In genomic region chr9:21995652-21996275, GRCh38 we compare ENCODE assay signal across 8 cellular contexts. TPM values are rescaled to one million over a fixed set of nuclear protein-coding genes. Genes with fewer than 3 reads are reported as not detected.
A peak's percentile ranks its signal among the peaks of the same experiment; 100 is the strongest.
DNase-seq lines count a peak whose midpoint lies in the region; ATAC-seq, FAIRE-seq and TF ChIP-seq lines count a peak whose summit lies in the region.

No MANE protein-coding gene starts in this region.

- no peaks in the 10 kb centered on the region for H4K20me1 ChIP-seq in IMR-90 (ENCODE audit: insufficient read depth, low read length)

- peak overlapping the region; percentile 92 for H3K9ac ChIP-seq in IMR-90 (ENCODE audit: low read depth, low read length)
- no peak overlapping the region for H3K9ac ChIP-seq in neuronal stem cell (ENCODE audit: low read depth, low read length, poor library complexity)

- H3K9me3 ChIP-seq in IMR-90 (ENCODE audit: control insufficient read depth, insufficient read depth, low read length) (no peaks in the 10 kb centered on the region), neuronal stem cell (replicated peaks in 1 of 2; ENCODE audit: control insufficient read depth in 2 of 2, insufficient read depth in 1 of 2, low read depth in 1 of 2, low read length in 2 of 2) (no peaks in the 10 kb centered on the region)

- no peak for FAIRE-seq in GM12891 (lab: Jason Lieb, UNC)
- no peak for FAIRE-seq in HTR-8/SVneo (lab: Jason Lieb, UNC)

- H2AK5ac ChIP-seq in IMR-90 (ENCODE audit: low read depth, low read length), result peak overlapping the region; percentile 71
- no peak overlapping the region for H2AK5ac ChIP-seq in neuronal stem cell (ENCODE audit: low read depth, low read length)

- no peak for TF ChIP-seq RAD21 in IMR-90 (IDR thresholded peaks at IDR 0.05; ENCODE audit: low read length)

- in situ Hi-C loops in IMR-90 (cut with MboI; ENCODE audit: low sequenced_read_pairs), result loop anchor here (10.0 to 25.0 kb wide), 2 partner anchors 239 to 408 kb away; no protein-coding TSS in a partner anchor

- H2BK5ac ChIP-seq in IMR-90 (ENCODE audit: low read depth, low read length, poor library complexity, severe bottlenecking) (peak overlapping the region; percentile 79), neuronal stem cell (ENCODE audit: low read length) (no peak overlapping the region)

- peaks cover 34% of the 10 kb centered on the region for H3K4me1 ChIP-seq in ACC112 (ENCODE audit: control insufficient read depth, insufficient read depth, low read length, unreplicated experiment)
- H3K4me1 ChIP-seq in IMR-90 (ENCODE audit: control insufficient read depth, insufficient read depth, low read length), result peaks cover 7% of the 10 kb centered on the region
- H3K4me1 ChIP-seq in neuronal stem cell (ENCODE audit: control insufficient read depth in 2 of 2, insufficient read depth in 1 of 2, low read depth in 1 of 2, low read length in 2 of 2), result peaks cover 6 to 16% of the 10 kb centered on the region in 2 donors

- H4K91ac ChIP-seq in IMR-90 (ENCODE audit: insufficient read depth, low read depth, low read length), result peak overlapping the region; percentile 93
- H4K91ac ChIP-seq in neuronal stem cell (ENCODE audit: low read depth, low read length, poor library complexity), result no peak overlapping the region

- H3K14ac ChIP-seq in IMR-90 (replicated peaks; ENCODE audit: low read depth, low read length) (peak overlapping the region; percentile 89), neuronal stem cell (ENCODE audit: low read length) (no peak overlapping the region)

- H2BK120ac ChIP-seq in IMR-90 (ENCODE audit: low read depth, low read length), result peak overlapping the region; percentile 94
- H2BK120ac ChIP-seq in neuronal stem cell (ENCODE audit: low read depth, low read length), result no peak overlapping the region

- peak overlapping the region; percentile 94 for H2AFZ ChIP-seq in ACC112 (ENCODE audit: low read length, unreplicated experiment)
- peak overlapping the region; percentile 98 for H2AFZ ChIP-seq in IMR-90 (replicated peaks; ENCODE audit: low read length, poor library complexity)
- H2AFZ ChIP-seq in neuronal stem cell (ENCODE audit: low read length), result peak overlapping the region; percentile 93

- no TSS peak for BruUV-seq in IMR-90 (replicated peaks; lab: Mats Ljungman, UMichigan)

- peak overlapping the region; percentile 95 for H3K56ac ChIP-seq in IMR-90 (ENCODE audit: extremely low read depth, insufficient read depth, low read length)

- H3K4me2 ChIP-seq in IMR-90 (ENCODE audit: low read depth, low read length) (peak overlapping the region; percentile 96), neuronal stem cell (ENCODE audit: insufficient read depth, low read length, poor library complexity, severe bottlenecking) (peak overlapping the region; percentile 95)

- peaks cover 20 to 26% of the 10 kb centered on the region in 2 experiments for H3K79me1 ChIP-seq in IMR-90 (ENCODE audit: low read depth in 1 of 2, low read length in 2 of 2)
- no peaks in the 10 kb centered on the region for H3K79me1 ChIP-seq in neuronal stem cell (ENCODE audit: low read depth, low read length)

- H2BK12ac ChIP-seq in neuronal stem cell (ENCODE audit: low read length), result no peak overlapping the region

- H3K23ac ChIP-seq in IMR-90 (ENCODE audit: low read depth, low read length) (peak overlapping the region; percentile 88), neuronal stem cell (ENCODE audit: low read depth, low read length, poor library complexity) (peak overlapping the region; percentile 76)

- H3K27me3 ChIP-seq in ACC112 (ENCODE audit: insufficient read depth, low read length) (no peaks in the 10 kb centered on the region), IMR-90 (ENCODE audit: control insufficient read depth, insufficient read depth, low read length) (no peaks in the 10 kb centered on the region), neuronal stem cell (ENCODE audit: control insufficient read depth in 3 of 3, insufficient read depth in 3 of 3, low read depth in 1 of 3, low read length in 3 of 3) (peaks cover 17 to 98% (median 51%) of the 10 kb centered on the region in 3 experiments)

- dilution Hi-C loops in IMR-90 (cut with HindIII; ENCODE audit: low sequenced_read_pairs, unreplicated experiment), result no loop called here

- H2AK9ac ChIP-seq in IMR-90 (replicated peaks; ENCODE audit: low read depth, low read length, poor library complexity), result peak overlapping the region; percentile 91

- H2BK15ac ChIP-seq in IMR-90 (ENCODE audit: low read depth, low read length), result peak overlapping the region; percentile 90; the same call in 2 of the 3 replicates
- no peak overlapping the region for H2BK15ac ChIP-seq in neuronal stem cell (ENCODE audit: low read length)

- H3K4me3 ChIP-seq in ACC112 (ENCODE audit: low read depth, low read length) (peak overlapping the region; percentile 95), IMR-90 (ENCODE audit: insufficient read depth, low read depth, low read length) (peak overlapping the region; percentile 77), neuronal stem cell (ENCODE audit: low read length in 2 of 2) (peak overlapping the region; percentile 52 to 76)

- H3K9me1 ChIP-seq in IMR-90 (ENCODE audit: insufficient read depth, low read length), result no peaks in the 10 kb centered on the region

- TF ChIP-seq POLR2A in GM12891 (IDR thresholded peaks at IDR 0.05; ENCODE audit: low read depth, low read length) (no peak), IMR-90 (IDR thresholded peaks at IDR 0.05; ENCODE audit: low read depth, low read length) (no peak)

- H4K8ac ChIP-seq in IMR-90 (ENCODE audit: low read depth in 2 of 2, low read length in 2 of 2) (peak overlapping the region; percentile 68 to 88), neuronal stem cell (ENCODE audit: low read depth, low read length) (no peak overlapping the region)

- POLR2A ChIA-PET in IMR-90 (lab: Charles Lee; ENCODE audit: unreplicated experiment), result no interaction called here

- H3K18ac ChIP-seq in IMR-90 (ENCODE audit: low read depth, low read length), result peak overlapping the region; percentile 66
- H3K18ac ChIP-seq in neuronal stem cell (ENCODE audit: low read length), result peak overlapping the region; percentile 32

- 0 out of 2 replicates have a peak, but pooled peaks have one; percentile 19 for TF ChIP-seq CTCF in IMR-90 (conservative IDR thresholded peaks at IDR 0.05; ENCODE audit: low read depth, low read length)

- H3K79me2 ChIP-seq in ACC112 (ENCODE audit: control insufficient read depth, insufficient read depth, low read length, unreplicated experiment), result peaks cover 76% of the 10 kb centered on the region

- intact Hi-C loops in IMR-90 (cut with micrococcal nuclease), result loop anchor here (1.0 to 10.0 kb wide), 3 partner anchors 181 to 441 kb away; no protein-coding TSS in a partner anchor

- 17% methylated on average over 9 of the region's 51 CpGs; no CpG with 5 or more reads in 1 of the 2 experiments for WGBS in IMR-90 (ENCODE audit: extremely low coverage in 2 of 2, insufficient read length in 1 of 2), 2 experiments
- no CpG with 5 or more reads among the region's 51 CpGs for WGBS in neuronal stem cell (ENCODE audit: extremely low coverage in 2 of 2, insufficient read length in 2 of 2, insufficient replicate concordance in 1 of 2), 2 donors

- ATAC-seq in IMR-90 (ENCODE audit: low read depth), result peak; percentile 35

- H3K27ac ChIP-seq in ACC112 (ENCODE audit: low read depth, low read length) (peak overlapping the region; percentile 86), IMR-90 (ENCODE audit: insufficient read depth, low read length) (peak overlapping the region; percentile 90), neuronal stem cell (replicated peaks; ENCODE audit: low read length) (no peak overlapping the region)

- H3K4ac ChIP-seq in IMR-90 (ENCODE audit: low read depth, low read length) (peak overlapping the region; percentile 93), neuronal stem cell (ENCODE audit: low read length) (no peak overlapping the region)

- CTCF ChIA-PET in IMR-90 (lab: Yijun Ruan, JAX), result interaction anchor here (1.8 kb wide), 2 partner anchors 13 to 248 kb away, joined by 9 to 10 read pairs; partner anchors contain the start of gene CDKN2B

- peak; percentile 11 for DNase-seq in GM12891 (ENCODE audit: insufficient read length, low spot score)
- peak; percentile 55 for DNase-seq in IMR-90
- peak; percentile 66 for DNase-seq in activated CD8-positive, alpha-beta memory T cell treated with anti-CD3 and anti-CD28 coated beads for 24 hours
- peak; percentile 41 for DNase-seq in globus pallidus (ENCODE audit: low spot score)
- no peak for DNase-seq in neuronal stem cell (ENCODE audit: low spot score)
- no peak for DNase-seq in NCI-H187 treated with DMSO at 0.1 percent for 48 hours (lab: John Stamatoyannopoulos, UW)
- no peak for DNase-seq in HTR-8/SVneo (ENCODE audit: insufficient read length, low spot score)

- peak overlapping the region; percentile 90 for H4K5ac ChIP-seq in IMR-90 (ENCODE audit: low read depth, low read length)

- H3K36me3 ChIP-seq in ACC112 (ENCODE audit: insufficient read depth, low read length) (no peaks in the 10 kb centered on the region), IMR-90 (ENCODE audit: control insufficient read depth, insufficient read depth, low read length) (no peaks in the 10 kb centered on the region), neuronal stem cell (replicated peaks in 1 of 2; ENCODE audit: control insufficient read depth in 2 of 2, insufficient read depth in 2 of 2, low read length in 2 of 2) (no peaks in the 10 kb centered on the region)

- peak overlapping the region; percentile 73 for H2BK20ac ChIP-seq in IMR-90 (ENCODE audit: low read depth, low read length)

RNA-seq across cellular contexts. Expression of gene CDKN2B-AS1, which starts 1.2 kb away (rescaled TPM):
- 0.14 TPM for polyA plus RNA-seq in GM12891 (2012; ENCODE audit: low read depth, missing spikeins)
- total RNA-seq in IMR-90 (2012; rRNA removed), result 1.1 and 1.7 TPM in 2 replicates
- 0.70 and 1.0 TPM in 2 replicates for polyA plus RNA-seq in IMR-90 (2012; rRNA removed)
- polyA plus RNA-seq in IMR-90 (2012; cell fraction: cytosol; rRNA removed), result 0.12 and 0.25 TPM in 2 replicates
- polyA plus RNA-seq in IMR-90 (2012; cell fraction: nucleus; rRNA removed; ENCODE audit: low replicate concordance), result 0.82 and 7.2 TPM in 2 replicates
- polyA plus RNA-seq in neuronal stem cell (2013, experiment 1 of 2), result 0.06 TPM
- 0.03 TPM for polyA plus RNA-seq in neuronal stem cell (2013, experiment 2 of 2)

RNA-seq across cellular contexts. Expression of gene CDKN2A, which starts 1.6 kb away (rescaled TPM):
- 5.8 TPM for polyA plus RNA-seq in GM12891 (2012; ENCODE audit: low read depth, missing spikeins)
- 11.3 and 17.5 TPM in 2 replicates for total RNA-seq in IMR-90 (2012; rRNA removed)
- 75.3 and 143 TPM in 2 replicates for polyA plus RNA-seq in IMR-90 (2012; rRNA removed)
- 94.9 and 145 TPM in 2 replicates for polyA plus RNA-seq in IMR-90 (2012; cell fraction: cytosol; rRNA removed)
- polyA plus RNA-seq in IMR-90 (2012; cell fraction: nucleus; rRNA removed; ENCODE audit: low replicate concordance), result 55.5 and 101 TPM in 2 replicates
- polyA plus RNA-seq in neuronal stem cell (2013, experiment 1 of 2), result 0.10 TPM
- 0.12 TPM for polyA plus RNA-seq in neuronal stem cell (2013, experiment 2 of 2)

RNA-seq across cellular contexts. Expression of gene CDKN2B, which starts 13.3 kb away (rescaled TPM):
- not detected for polyA plus RNA-seq in GM12891 (2012; ENCODE audit: low read depth, missing spikeins)
- total RNA-seq in IMR-90 (2012; rRNA removed), result 3.6 and 5.6 TPM in 2 replicates
- polyA plus RNA-seq in IMR-90 (2012; rRNA removed), result 7.3 and 8.2 TPM in 2 replicates
- polyA plus RNA-seq in IMR-90 (2012; cell fraction: cytosol; rRNA removed), result 4.0 and 5.4 TPM in 2 replicates
- 20.4 and 30.8 TPM in 2 replicates for polyA plus RNA-seq in IMR-90 (2012; cell fraction: nucleus; rRNA removed; ENCODE audit: low replicate concordance)
- 0.04 TPM for polyA plus RNA-seq in neuronal stem cell (2013, experiment 1 of 2)
- 0.11 TPM for polyA plus RNA-seq in neuronal stem cell (2013, experiment 2 of 2)

Comparison
In these comparisons a context has a peak if more than half of its experiments do, and no peak if none do; other contexts are left out.
1. DNase-seq: peak in GM12891 (single experiment), IMR-90 (single experiment), activated CD8-positive, alpha-beta memory T cell treated with anti-CD3 and anti-CD28 coated beads for 24 hours (single experiment) and globus pallidus (single experiment); none in neuronal stem cell (single experiment), NCI-H187 treated with DMSO at 0.1 percent for 48 hours (single experiment) and HTR-8/SVneo (single experiment).
2. Peak in every context shown above with its lines, with median percentiles within 50 percentile points of each other: H2AFZ ChIP-seq and H3K4me3 ChIP-seq.